16 cellular contexts compared by ENCODE assay signal in the genomic region with DNA sequence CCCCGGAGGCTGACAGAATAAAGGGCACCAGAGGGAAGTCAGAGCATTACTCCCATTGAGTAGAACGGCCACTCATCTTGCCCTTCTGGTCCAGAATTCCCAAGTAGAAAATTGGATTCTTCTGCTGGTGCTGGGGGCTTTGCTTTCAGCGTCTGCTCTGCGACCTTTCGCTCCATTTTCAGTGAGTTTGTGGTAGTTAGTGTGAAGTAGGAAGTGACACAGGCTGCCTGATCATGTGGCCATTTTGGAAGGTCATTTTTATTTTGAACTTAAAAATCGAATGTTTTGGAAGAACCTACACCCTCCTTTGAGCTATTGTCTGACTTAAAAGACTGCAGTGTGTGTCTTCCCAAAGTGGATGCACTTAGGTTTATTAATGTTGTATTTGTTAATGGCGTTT. TPM values are rescaled to one million over a fixed set of nuclear protein-coding genes. Genes with fewer than 3 reads are reported as not detected.
A peak's percentile ranks its signal among the peaks of the same experiment; 100 is the strongest.
DNase-seq lines count a peak whose midpoint lies in the region; ATAC-seq and TF ChIP-seq lines count a peak whose summit lies in the region.
"Had no signal": no experiment of that assay in that cellular context is flagged by ENCODE, and none has a peak within 500 bp of the region (broad histone marks: within the 10 kb centered on the region; RNA-seq: fewer than 3 reads in every experiment).

No MANE protein-coding gene starts in this region.

- H3K27me3 Mint-ChIP-seq in activated CD4-positive, alpha-beta T cell treated with anti-CD3 and anti-CD28 coated beads, Interleukin-2, amount 10 ng/mL, durations not matched to agents 24 days and 14 days, result no peaks in the 10 kb centered on the region
- no peaks in the 10 kb centered on the region for H3K27me3 Mint-ChIP-seq in immature natural killer cell (ENCODE audit: low read depth in 3 of 3)

- H3K9me2 ChIP-seq in OCI-LY1 (ENCODE audit: low read depth, low read length), result no peaks in the 10 kb centered on the region

- POLR2A ChIA-PET in A673 (lab: Charles Lee; ENCODE audit: low non-redundant PET), result no interaction called here

- intact Hi-C loops in activated CD4-positive, alpha-beta T cell treated with anti-CD3 and anti-CD28 coated beads, Interleukin-2, amount 10 ng/mL, durations not matched to agents 24 days and 14 days (cut with micrococcal nuclease), result no loop called here
- intact Hi-C loops in gastrocnemius medialis (cut with DNase I; ENCODE audit: low total_unique reads) (loop anchor here (2.0 to 5.0 kb wide), 2 partner anchors 57 to 158 kb away; no protein-coding TSS in a partner anchor), A673 (cut with micrococcal nuclease; ENCODE audit: unreplicated experiment) (no loop called here)

- peaks cover 33% of the 10 kb centered on the region for H3K4me1 Mint-ChIP-seq in activated CD4-positive, alpha-beta T cell treated with anti-CD3 and anti-CD28 coated beads, Interleukin-2, amount 10 ng/mL, durations not matched to agents 24 days and 14 days
- peaks cover 81 to 93% of the 10 kb centered on the region in 2 donors for H3K4me1 Mint-ChIP-seq in immature natural killer cell

- no peak overlapping the region for H2AFZ ChIP-seq in OCI-LY1 (ENCODE audit: low read length)
- H2AFZ ChIP-seq: GM23248 had no signal

- peaks cover 27% of the 10 kb centered on the region for H3K79me2 ChIP-seq in OCI-LY1 (ENCODE audit: insufficient read depth, low read length)

- H3F3A ChIP-seq in OCI-LY1 (ENCODE audit: insufficient read depth, low read length), result no peaks in the 10 kb centered on the region

- H3K9me3 ChIP-seq in OCI-LY1 (ENCODE audit: low read length) (no peaks in the 10 kb centered on the region), gastrocnemius medialis (no peaks in the 10 kb centered on the region), A673 (ENCODE audit: low read depth, low read length, poor library complexity, severe bottlenecking) (no peaks in the 10 kb centered on the region)
- H3K9me3 ChIP-seq: BLaER1 had no signal

- no TSS peak for BruUV-seq in A673 (replicated peaks; lab: Mats Ljungman, UMichigan)

- H3K36me3 Mint-ChIP-seq in activated CD4-positive, alpha-beta T cell treated with anti-CD3 and anti-CD28 coated beads, Interleukin-2, amount 10 ng/mL, durations not matched to agents 24 days and 14 days (ENCODE audit: low read depth), result peaks cover 28% of the 10 kb centered on the region
- peaks cover 0 to 3% (median 3%) of the 10 kb centered on the region in 3 donors for H3K36me3 Mint-ChIP-seq in immature natural killer cell

- H3K27me3 ChIP-seq in OCI-LY1 (ENCODE audit: insufficient read depth, low read length), result no peaks in the 10 kb centered on the region
- H3K27me3 ChIP-seq in gastrocnemius medialis, result no peaks in the 10 kb centered on the region
- no peaks in the 10 kb centered on the region for H3K27me3 ChIP-seq in A673 (replicated peaks; ENCODE audit: insufficient read depth, low read depth, low read length, poor library complexity)
- H3K27me3 ChIP-seq: BLaER1 had no signal

- H3K4me2 ChIP-seq in OCI-LY1 (ENCODE audit: low read length), result no peak overlapping the region
- H3K4me2 ChIP-seq: BLaER1 had no signal

- DNase-seq in activated CD4-positive, alpha-beta T cell treated with anti-CD3 and anti-CD28 coated beads, Interleukin-2, amount 10 ng/mL, durations not matched to agents 24 days and 14 days, result no peak
- no peak for DNase-seq in activated CD4-positive, alpha-beta T cell treated with anti-CD3 and anti-CD28 coated beads for 1 hour
- DNase-seq in immature natural killer cell (peak in 2 of 3 donors; percentile 9 to 20), gastrocnemius medialis (no peak), A673 (ENCODE audit: low spot score) (no peak)
- no peak for DNase-seq in activated naive CD4-positive, alpha-beta T cell treated with anti-CD3 and anti-CD28 coated beads, Interleukin-2, amount 50 U/mL, for 16 hours
- DNase-seq: GF-D8, GM23248, KBM-7, NCI-H1092, NCI-H2081 treated with DMSO at 0.1 percent for 48 hours, NCI-H510A treated with DMSO at 0.1 percent for 48 hours, NCI-H82 had no signal

- H3K9ac ChIP-seq in OCI-LY1 (ENCODE audit: low read length), result no peak overlapping the region
- H3K9ac ChIP-seq: BLaER1, GM23248 had no signal

- H3K27ac ChIP-seq in OCI-LY1 (ENCODE audit: low read depth, low read length, poor library complexity, severe bottlenecking) (peak overlapping the region; percentile 20), gastrocnemius medialis (peak overlapping the region in 3 of 4 donors; percentile 16 to 80 (median 69)), A673 (ENCODE audit: low read depth, low read length, poor library complexity, severe bottlenecking) (no peak overlapping the region)
- H3K27ac ChIP-seq: BLaER1, GM23248 had no signal

- H3K36me3 ChIP-seq in OCI-LY1 (ENCODE audit: insufficient read depth, low read length), result peaks cover 18% of the 10 kb centered on the region; the same call in 1 of the 2 replicates
- H3K36me3 ChIP-seq in gastrocnemius medialis, result no peaks in the 10 kb centered on the region
- no peaks in the 10 kb centered on the region for H3K36me3 ChIP-seq in A673 (ENCODE audit: insufficient read depth, low read length, poor library complexity, severe bottlenecking)

- no peak overlapping the region for H3K4me3 ChIP-seq in OCI-LY1 (ENCODE audit: low read depth, low read length, poor library complexity, severe bottlenecking)
- no peak overlapping the region for H3K4me3 ChIP-seq in gastrocnemius medialis
- H3K4me3 ChIP-seq in A673 (ENCODE audit: low read depth, low read length, poor library complexity, severe bottlenecking), result no peak overlapping the region
- H3K4me3 ChIP-seq: BLaER1, GM23248 had no signal

- TF ChIP-seq POLR2A in gastrocnemius medialis (IDR thresholded peaks at IDR 0.05), result no peak

- CTCF ChIA-PET in A673 (lab: Charles Lee), result no interaction called here

- H3K4me1 ChIP-seq in OCI-LY1 (ENCODE audit: insufficient read depth, low read length, severe bottlenecking) (peaks cover 33% of the 10 kb centered on the region), gastrocnemius medialis (peaks cover 56 to 76% of the 10 kb centered on the region in 2 donors), A673 (ENCODE audit: insufficient read depth, low read length, poor library complexity, severe bottlenecking) (no peaks in the 10 kb centered on the region)

- peak overlapping the region; percentile 16 for H3K27ac Mint-ChIP-seq in activated CD4-positive, alpha-beta T cell treated with anti-CD3 and anti-CD28 coated beads, Interleukin-2, amount 10 ng/mL, durations not matched to agents 24 days and 14 days
- peak overlapping the region; percentile 42 to 88 (median 82) for H3K27ac Mint-ChIP-seq in immature natural killer cell

- TF ChIP-seq CTCF in OCI-LY1 (IDR thresholded peaks at IDR 0.05; ENCODE audit: low read length), result no peak
- no peak for TF ChIP-seq CTCF in gastrocnemius medialis (IDR thresholded peaks at IDR 0.05 in 4 of 5, conservative IDR thresholded peaks at IDR 0.05 in 1 of 5)
- no peak for TF ChIP-seq CTCF in A673 (conservative IDR thresholded peaks at IDR 0.05; ENCODE audit: low read depth, low read length)

- no peaks in the 10 kb centered on the region for H3K9me3 Mint-ChIP-seq in activated CD4-positive, alpha-beta T cell treated with anti-CD3 and anti-CD28 coated beads, Interleukin-2, amount 10 ng/mL, durations not matched to agents 24 days and 14 days
- no peaks in the 10 kb centered on the region for H3K9me3 Mint-ChIP-seq in immature natural killer cell

- no peak overlapping the region for H3K4me3 Mint-ChIP-seq in activated CD4-positive, alpha-beta T cell treated with anti-CD3 and anti-CD28 coated beads, Interleukin-2, amount 10 ng/mL, durations not matched to agents 24 days and 14 days
- H3K4me3 Mint-ChIP-seq in immature natural killer cell, result peak overlapping the region; percentile 3 to 77 (median 46)

- in situ Hi-C loops in gastrocnemius medialis (cut with MboI; ENCODE audit: low sequenced_read_pairs in 4 of 4), result no loop called here

- H4K20me1 ChIP-seq in OCI-LY1 (ENCODE audit: insufficient read depth, low read length), result no peaks in the 10 kb centered on the region

- ATAC-seq in gastrocnemius medialis (no peak), HG03354 (IDR thresholded peaks at IDR 0.05; ENCODE audit: poor library complexity, severe bottlenecking, unreplicated experiment) (no peak)

RNA-seq across cellular contexts. Expression of gene FAM120AOS, which starts 56.7 kb away (rescaled TPM):
- total RNA-seq in activated CD4-positive, alpha-beta T cell treated with anti-CD3 and anti-CD28 coated beads, Interleukin-2, amount 10 ng/mL, durations not matched to agents 24 days and 14 days, result 31.6 and 33.9 TPM in 2 replicates
- 100 to 1,000 TPM in 1 of 3 donors, 10 to 100 TPM in 2; 52.5 to 109 (median 67.4) TPM for polyA plus RNA-seq in immature natural killer cell
- total RNA-seq in gastrocnemius medialis, result 10 to 100 TPM; 22.8 to 49.5 (median 32.4) TPM
- total RNA-seq in A673 (2021), result 34.5 and 35.8 TPM in 2 replicates

RNA-seq across cellular contexts. Expression of gene FAM120A, which starts 58.6 kb away (rescaled TPM):
- total RNA-seq in activated CD4-positive, alpha-beta T cell treated with anti-CD3 and anti-CD28 coated beads, Interleukin-2, amount 10 ng/mL, durations not matched to agents 24 days and 14 days, result 145 and 147 TPM in 2 replicates
- 10 to 100 TPM in 1 of 3 donors, 1 to 10 TPM in 2; 6.2 to 16.0 (median 6.9) TPM for polyA plus RNA-seq in immature natural killer cell
- total RNA-seq in gastrocnemius medialis, result 10 to 100 TPM; 44.4 to 94.7 (median 72.3) TPM
- 76.4 and 91.0 TPM in 2 replicates for total RNA-seq in A673 (2021)

Comparison
In these comparisons a context has a peak if more than half of its experiments do, and no peak if none do; other contexts are left out.
1. DNase-seq: peak in immature natural killer cell (2 of 3); none in activated CD4-positive, alpha-beta T cell treated with anti-CD3 and anti-CD28 coated beads, Interleukin-2, amount 10 ng/mL, durations not matched to agents 24 days and 14 days (single experiment), activated CD4-positive, alpha-beta T cell treated with anti-CD3 and anti-CD28 coated beads for 1 hour (single experiment), gastrocnemius medialis (0 of 2), A673 (single experiment) and activated naive CD4-positive, alpha-beta T cell treated with anti-CD3 and anti-CD28 coated beads, Interleukin-2, amount 50 U/mL, for 16 hours (single experiment).